Comparison of ENCODE assay signal across 1 cellular context in genomic region chr4:6329478-6330383, GRCh38.
TF ChIP-seq lines count a peak whose summit lies in the region.

No MANE protein-coding gene starts in this region.

TF ChIP-seq in HepG2, 621 proteins besides CTCF, POLR2A, EP300 and RAD21 (continued from another document and continues in another):
- TF ChIP-seq PRDM15 (CRISPR knock-in tag; IDR thresholded peaks at IDR 0.05) (no peak), ELF1 (CRISPR knock-in tag; IDR thresholded peaks at IDR 0.05) (no peak), PRPF4 (IDR thresholded peaks at IDR 0.05; ENCODE audit: low read depth, low read length, poor library complexity, severe bottlenecking) (no peak), KAT8 (CRISPR knock-in tag; IDR thresholded peaks at IDR 0.05) (no peak), ZBTB7B (CRISPR knock-in tag; IDR thresholded peaks at IDR 0.05) (peak; percentile 93), NRL (CRISPR knock-in tag; IDR thresholded peaks at IDR 0.05; ENCODE audit: borderline replicate concordance) (no peak; the same call in 1 of the 2 replicates), ETS1 (CRISPR knock-in tag; IDR thresholded peaks at IDR 0.05) (no peak), GPBP1L1 (CRISPR knock-in tag; IDR thresholded peaks at IDR 0.05) (no peak), ZNF550 (CRISPR knock-in tag; IDR thresholded peaks at IDR 0.05; ENCODE audit: borderline replicate concordance) (no peak), ZNF547 (CRISPR knock-in tag; IDR thresholded peaks at IDR 0.05) (no peak), ZNF292 (CRISPR knock-in tag; IDR thresholded peaks at IDR 0.05; ENCODE audit: borderline replicate concordance, low read depth) (peak; percentile 70; the same call in 1 of the 2 replicates), NKX3-1 (CRISPR knock-in tag; IDR thresholded peaks at IDR 0.05) (no peak), KDM6A (CRISPR knock-in tag; IDR thresholded peaks at IDR 0.05; ENCODE audit: low read depth) (0 out of 2 replicates have a peak, but pooled peaks have one; percentile 13), NCOR1 (IDR thresholded peaks at IDR 0.05; ENCODE audit: borderline replicate concordance, low read length) (peak; percentile 54; the same call in 1 of the 2 replicates), ZNF652 (CRISPR knock-in tag; IDR thresholded peaks at IDR 0.05; ENCODE audit: borderline replicate concordance, low read depth) (no peak), HNRNPL (IDR thresholded peaks at IDR 0.05; ENCODE audit: low read depth, low read length) (0 out of 2 replicates have a peak, but pooled peaks have one; percentile 36), ZNF280B (CRISPR knock-in tag; IDR thresholded peaks at IDR 0.05; ENCODE audit: borderline replicate concordance) (no peak), SP4 (CRISPR knock-in tag; IDR thresholded peaks at IDR 0.05) (no peak), HOXA9 (CRISPR knock-in tag; IDR thresholded peaks at IDR 0.05; ENCODE audit: borderline replicate concordance) (no peak), SPEN (CRISPR knock-in tag; IDR thresholded peaks at IDR 0.05; ENCODE audit: low read depth) (no peak), MLX (CRISPR knock-in tag; IDR thresholded peaks at IDR 0.05) (no peak), TAF1 (CRISPR knock-in tag; IDR thresholded peaks at IDR 0.05) (no peak), ZNF430 (CRISPR knock-in tag; IDR thresholded peaks at IDR 0.05) (0 out of 2 replicates have a peak, but pooled peaks have one; percentile 14), NFIC (IDR thresholded peaks at IDR 0.05; ENCODE audit: low read length) (no peak), HNRNPLL (IDR thresholded peaks at IDR 0.05; ENCODE audit: low read depth, low read length, poor library complexity, severe bottlenecking) (no peak), SNRNP70 (IDR thresholded peaks at IDR 0.05; ENCODE audit: low read depth, low read length) (no peak), AGO2 (optimal IDR thresholded peaks at IDR 0.05; ENCODE audit: low read depth, low read length) (no peak), ASH2L (IDR thresholded peaks at IDR 0.05; ENCODE audit: insufficient read length, low read depth, low read length) (no peak), PRMT3 (CRISPR knock-in tag; IDR thresholded peaks at IDR 0.05; ENCODE audit: borderline replicate concordance, low read depth) (no peak), MEIS2 (CRISPR knock-in tag; IDR thresholded peaks at IDR 0.05) (no peak), ZNF724P (CRISPR knock-in tag; IDR thresholded peaks at IDR 0.05; ENCODE audit: borderline replicate concordance) (no peak), MTERF4 (CRISPR knock-in tag; IDR thresholded peaks at IDR 0.05) (0 out of 2 replicates have a peak, but pooled peaks have one; percentile 16), MED1 (CRISPR knock-in tag; IDR thresholded peaks at IDR 0.05) (peak; percentile 8; the same call in 1 of the 2 replicates), KLF11 (CRISPR knock-in tag; IDR thresholded peaks at IDR 0.05) (no peak), SMAD1 (CRISPR knock-in tag; IDR thresholded peaks at IDR 0.05; ENCODE audit: borderline replicate concordance, low read depth) (no peak), MED8 (CRISPR knock-in tag; IDR thresholded peaks at IDR 0.05; ENCODE audit: insufficient replicate concordance) (no peak), CEBPG (CRISPR knock-in tag; IDR thresholded peaks at IDR 0.05) (no peak)
- TF ChIP-seq, protein P1, sequence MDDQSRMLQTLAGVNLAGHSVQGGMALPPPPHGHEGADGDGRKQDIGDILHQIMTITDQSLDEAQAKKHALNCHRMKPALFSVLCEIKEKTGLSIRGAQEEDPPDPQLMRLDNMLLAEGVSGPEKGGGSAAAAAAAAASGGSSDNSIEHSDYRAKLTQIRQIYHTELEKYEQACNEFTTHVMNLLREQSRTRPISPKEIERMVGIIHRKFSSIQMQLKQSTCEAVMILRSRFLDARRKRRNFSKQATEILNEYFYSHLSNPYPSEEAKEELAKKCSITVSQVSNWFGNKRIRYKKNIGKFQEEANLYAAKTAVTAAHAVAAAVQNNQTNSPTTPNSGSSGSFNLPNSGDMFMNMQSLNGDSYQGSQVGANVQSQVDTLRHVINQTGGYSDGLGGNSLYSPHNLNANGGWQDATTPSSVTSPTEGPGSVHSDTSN (CRISPR knock-in tag; IDR thresholded peaks at IDR 0.05; ENCODE audit: borderline replicate concordance) = no peak
- TF ChIP-seq, protein P2, sequence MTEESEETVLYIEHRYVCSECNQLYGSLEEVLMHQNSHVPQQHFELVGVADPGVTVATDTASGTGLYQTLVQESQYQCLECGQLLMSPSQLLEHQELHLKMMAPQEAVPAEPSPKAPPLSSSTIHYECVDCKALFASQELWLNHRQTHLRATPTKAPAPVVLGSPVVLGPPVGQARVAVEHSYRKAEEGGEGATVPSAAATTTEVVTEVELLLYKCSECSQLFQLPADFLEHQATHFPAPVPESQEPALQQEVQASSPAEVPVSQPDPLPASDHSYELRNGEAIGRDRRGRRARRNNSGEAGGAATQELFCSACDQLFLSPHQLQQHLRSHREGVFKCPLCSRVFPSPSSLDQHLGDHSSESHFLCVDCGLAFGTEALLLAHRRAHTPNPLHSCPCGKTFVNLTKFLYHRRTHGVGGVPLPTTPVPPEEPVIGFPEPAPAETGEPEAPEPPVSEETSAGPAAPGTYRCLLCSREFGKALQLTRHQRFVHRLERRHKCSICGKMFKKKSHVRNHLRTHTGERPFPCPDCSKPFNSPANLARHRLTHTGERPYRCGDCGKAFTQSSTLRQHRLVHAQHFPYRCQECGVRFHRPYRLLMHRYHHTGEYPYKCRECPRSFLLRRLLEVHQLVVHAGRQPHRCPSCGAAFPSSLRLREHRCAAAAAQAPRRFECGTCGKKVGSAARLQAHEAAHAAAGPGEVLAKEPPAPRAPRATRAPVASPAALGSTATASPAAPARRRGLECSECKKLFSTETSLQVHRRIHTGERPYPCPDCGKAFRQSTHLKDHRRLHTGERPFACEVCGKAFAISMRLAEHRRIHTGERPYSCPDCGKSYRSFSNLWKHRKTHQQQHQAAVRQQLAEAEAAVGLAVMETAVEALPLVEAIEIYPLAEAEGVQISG (CRISPR knock-in tag; IDR thresholded peaks at IDR 0.05) = no peak
- TF ChIP-seq, protein P3, sequence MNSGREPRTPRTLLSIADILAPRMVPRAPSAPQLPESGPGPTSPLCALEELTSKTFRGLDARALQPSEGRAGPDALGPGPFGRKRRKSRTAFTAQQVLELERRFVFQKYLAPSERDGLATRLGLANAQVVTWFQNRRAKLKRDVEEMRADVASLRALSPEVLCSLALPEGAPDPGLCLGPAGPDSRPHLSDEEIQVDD (CRISPR knock-in tag; IDR thresholded peaks at IDR 0.05; ENCODE audit: borderline replicate concordance) = no peak
- TF ChIP-seq, protein P4, sequence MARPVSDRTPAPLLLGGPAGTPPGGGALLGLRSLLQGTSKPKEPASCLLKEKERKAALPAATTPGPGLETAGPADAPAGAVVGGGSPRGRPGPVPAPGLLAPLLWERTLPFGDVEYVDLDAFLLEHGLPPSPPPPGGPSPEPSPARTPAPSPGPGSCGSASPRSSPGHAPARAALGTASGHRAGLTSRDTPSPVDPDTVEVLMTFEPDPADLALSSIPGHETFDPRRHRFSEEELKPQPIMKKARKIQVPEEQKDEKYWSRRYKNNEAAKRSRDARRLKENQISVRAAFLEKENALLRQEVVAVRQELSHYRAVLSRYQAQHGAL (CRISPR knock-in tag; IDR thresholded peaks at IDR 0.05; ENCODE audit: not compliant biosample characterization) = no peak
